ENCODE assay signal across 25 cellular contexts in genomic region chr14:59186316-59186715, GRCh38. TPM values are rescaled to one million over a fixed set of nuclear protein-coding genes. Genes with fewer than 3 reads are reported as not detected.
DNase-seq lines count a peak whose midpoint lies in the region; ATAC-seq and TF ChIP-seq lines count a peak whose summit lies in the region.
"Had no signal": no experiment of that assay in that cellular context is flagged by ENCODE, and none has a peak within 500 bp of the region (broad histone marks: within the 10 kb centered on the region; RNA-seq: fewer than 3 reads in every experiment).

No MANE protein-coding gene starts in this region.

- no peak for ATAC-seq in activated T-helper 17 cell treated with anti-CD3 and anti-CD28 coated beads, Interleukin-2, amount 50 U/mL, for 72 hours (replicated peaks)
- ATAC-seq in GM19035 (IDR thresholded peaks at IDR 0.05; ENCODE audit: unreplicated experiment) (no peak), HG03139 (IDR thresholded peaks at IDR 0.05; ENCODE audit: unreplicated experiment) (no peak)
- ATAC-seq: PC-3 had no signal

- peaks cover 11% of the 10 kb centered on the region for H3K27me3 Mint-ChIP-seq in activated T-helper 17 cell treated with anti-CD3 and anti-CD28 coated beads, Interleukin-2, amount 50 U/mL, for 72 hours

- H3K27me3 ChIP-seq in DOHH2 (ENCODE audit: control insufficient read depth, low read length) (no peaks in the 10 kb centered on the region), neural cell (ENCODE audit: insufficient read depth, low read depth, low read length) (no peaks in the 10 kb centered on the region)

- peak overlapping the region; percentile 96 for H3K4me3 Mint-ChIP-seq in activated T-helper 17 cell treated with anti-CD3 and anti-CD28 coated beads, Interleukin-2, amount 50 U/mL, for 72 hours

- no peak for TF ChIP-seq CTCF in DOHH2 (IDR thresholded peaks at IDR 0.05; ENCODE audit: low read depth, low read length, poor library complexity, severe bottlenecking)
- TF ChIP-seq CTCF in neural cell (IDR thresholded peaks at IDR 0.05; ENCODE audit: poor library complexity, severe bottlenecking), result no peak

- H3K9ac ChIP-seq in neural cell (ENCODE audit: low read length), result peak overlapping the region; percentile 98
- H3K9ac ChIP-seq: BLaER1 had no signal

- no peaks in the 10 kb centered on the region for H3K9me3 Mint-ChIP-seq in activated T-helper 17 cell treated with anti-CD3 and anti-CD28 coated beads, Interleukin-2, amount 50 U/mL, for 72 hours
- H3K9me3 Mint-ChIP-seq: CD8-positive, alpha-beta memory T cell had no signal

- peaks cover 8% of the 10 kb centered on the region for H3K4me1 Mint-ChIP-seq in activated T-helper 17 cell treated with anti-CD3 and anti-CD28 coated beads, Interleukin-2, amount 50 U/mL, for 72 hours

- H4K20me1 ChIP-seq in DOHH2 (ENCODE audit: control insufficient read depth, insufficient read depth, low read depth, low read length) (peaks cover 12% of the 10 kb centered on the region; the same call in 1 of the 2 replicates), neural cell (ENCODE audit: insufficient read depth) (peaks cover 12% of the 10 kb centered on the region)

- H3K27ac Mint-ChIP-seq in activated T-helper 17 cell treated with anti-CD3 and anti-CD28 coated beads, Interleukin-2, amount 50 U/mL, for 72 hours, result no peak overlapping the region

- peak overlapping the region; percentile 73 for H3K4me2 ChIP-seq in DOHH2 (ENCODE audit: low read length)
- H3K4me2 ChIP-seq in neural cell (ENCODE audit: low read length), result peak overlapping the region; percentile 56

- no peaks in the 10 kb centered on the region for H3F3A ChIP-seq in DOHH2 (ENCODE audit: control insufficient read depth, insufficient read depth)
- peaks cover 19% of the 10 kb centered on the region for H3F3A ChIP-seq in neural cell (ENCODE audit: insufficient read depth, low read length, poor library complexity, severe bottlenecking)

- DNase-seq in NCI-H2227 treated with DMSO at 0.1 percent for 48 hours (lab: John Stamatoyannopoulos, UW) (peak; percentile 42), NCI-H1092 (lab: John Stamatoyannopoulos, UW) (no peak), GM03348 (ENCODE audit: low spot score) (no peak)
- DNase-seq: ACHN; Calu3; CD8-positive, alpha-beta memory T cell; DMS153; GDM1; MM.1S; NCI-H1048; NCI-H146; NCI-H2029; NCI-H2171; NCI-H446; NCI-H526; PC-3; Right ventricle myocardium superior; SW 1271 had no signal

- peak overlapping the region; percentile 23; the same call in 1 of the 2 replicates for H3K4me3 ChIP-seq in DOHH2 (ENCODE audit: low read length)
- peak overlapping the region; percentile 89 for H3K4me3 ChIP-seq in neural cell (ENCODE audit: low read length)
- H3K4me3 ChIP-seq: BLaER1, SK-N-MC had no signal

- H3K27ac ChIP-seq in DOHH2 (ENCODE audit: low read depth, low read length), result no peak overlapping the region
- H3K27ac ChIP-seq in neural cell (ENCODE audit: low read length), result peak overlapping the region; percentile 98
- H3K27ac ChIP-seq: BLaER1, SK-N-MC had no signal

- H3K79me2 ChIP-seq in DOHH2 (ENCODE audit: control insufficient read depth, low read length), result peaks cover 28% of the 10 kb centered on the region
- H3K79me2 ChIP-seq in neural cell (replicated peaks; ENCODE audit: insufficient read depth, low read length), result peaks cover 24% of the 10 kb centered on the region

- H3K9me2 ChIP-seq in DOHH2 (replicated peaks; ENCODE audit: control insufficient read depth, low read length) (no peaks in the 10 kb centered on the region), neural cell (ENCODE audit: insufficient read depth, low read length) (no peaks in the 10 kb centered on the region)

- TF ChIP-seq EP300 in neural cell (conservative IDR thresholded peaks at IDR 0.05; ENCODE audit: poor library complexity, severe bottlenecking), result peak; percentile 56

- H3K9me3 ChIP-seq in DOHH2 (ENCODE audit: control insufficient read depth, insufficient read depth, low read length) (no peaks in the 10 kb centered on the region), neural cell (ENCODE audit: low read length) (no peaks in the 10 kb centered on the region)
- H3K9me3 ChIP-seq: BLaER1 had no signal

- TF ChIP-seq RAD21 in neural cell (conservative IDR thresholded peaks at IDR 0.05), result no peak

- peak overlapping the region; percentile 47 for H2AFZ ChIP-seq in neural cell (ENCODE audit: low read depth, low read length)

- peaks cover 8% of the 10 kb centered on the region for H3K36me3 Mint-ChIP-seq in activated T-helper 17 cell treated with anti-CD3 and anti-CD28 coated beads, Interleukin-2, amount 50 U/mL, for 72 hours (ENCODE audit: low read depth)

- H3K36me3 ChIP-seq in DOHH2 (ENCODE audit: control insufficient read depth, low read length), result peaks cover 13% of the 10 kb centered on the region
- H3K36me3 ChIP-seq in neural cell (ENCODE audit: insufficient read depth, low read length), result no peaks in the 10 kb centered on the region
- H3K36me3 ChIP-seq: BLaER1 had no signal

- H3K4me1 ChIP-seq in DOHH2 (ENCODE audit: control insufficient read depth, low read length), result peaks cover 48% of the 10 kb centered on the region

TF ChIP-seq in neural cell, 6 proteins besides CTCF, POLR2A, EP300 and RAD21:
- TF ChIP-seq REST (IDR thresholded peaks at IDR 0.05; ENCODE audit: borderline replicate concordance), result peak; percentile 33
- TF ChIP-seq SMC3 (conservative IDR thresholded peaks at IDR 0.05; ENCODE audit: poor library complexity), result peak; percentile 26
- TF ChIP-seq POLR2AphosphoS5 (IDR thresholded peaks at IDR 0.05), result no peak
- TF ChIP-seq EZH2 (IDR thresholded peaks at IDR 0.05; ENCODE audit: borderline replicate concordance, insufficient read depth, low read length, poor library complexity, severe bottlenecking), result no peak

RNA-seq across cellular contexts. Expression of gene DAAM1, which starts 2.2 kb away (rescaled TPM):
- 10 to 100 TPM; 10.5 to 13.8 TPM for total RNA-seq in activated T-helper 17 cell treated with anti-CD3 and anti-CD28 coated beads, Interleukin-2, amount 50 U/mL, for 72 hours
- polyA plus RNA-seq in neural cell, result 156 and 161 TPM in 2 replicates
- polyA minus RNA-seq in neural cell, result 214 and 322 TPM in 2 replicates
